In genomic region chr7:45643630-45644029, GRCh38 we compare ENCODE assay signal across 1 cellular context.
A peak's percentile ranks its signal among the peaks of the same experiment; 100 is the strongest.
TF ChIP-seq lines count a peak whose summit lies in the region.

No MANE protein-coding gene starts in this region.

TF ChIP-seq in GM12878, 131 proteins besides CTCF, POLR2A, EP300 and RAD21 (continued from another document):
- TF ChIP-seq CUX1 (IDR thresholded peaks at IDR 0.05; ENCODE audit: insufficient replicate concordance, low read depth, low read length) (no peak), BHLHE40 (IDR thresholded peaks at IDR 0.05; ENCODE audit: borderline replicate concordance in 1 of 2, low read depth in 2 of 2, low read length in 1 of 2) (peak; percentile 29 to 63; a peak in 1 of 4 replicates), TCF7 (IDR thresholded peaks at IDR 0.05; ENCODE audit: borderline replicate concordance) (no peak), IKZF2 (IDR thresholded peaks at IDR 0.05) (peak; percentile 19 to 43; a peak in 1 of 4 replicates), ZNF217 (IDR thresholded peaks at IDR 0.05) (no peak), BACH1 (IDR thresholded peaks at IDR 0.05; ENCODE audit: borderline replicate concordance) (no peak), RB1 (IDR thresholded peaks at IDR 0.05; ENCODE audit: borderline replicate concordance) (no peak), EGR1 (IDR thresholded peaks at IDR 0.05; ENCODE audit: borderline replicate concordance in 1 of 2, low read depth in 2 of 2, low read length in 2 of 2) (no peak), NBN (IDR thresholded peaks at IDR 0.05) (no peak), TBL1XR1 (IDR thresholded peaks at IDR 0.05; ENCODE audit: low read depth, low read length) (no peak), EED (IDR thresholded peaks at IDR 0.05; ENCODE audit: low read depth) (peak; percentile 62), ZBTB40 (IDR thresholded peaks at IDR 0.05; ENCODE audit: borderline replicate concordance) (no peak), ZNF24 (IDR thresholded peaks at IDR 0.05) (no peak), MXI1 (IDR thresholded peaks at IDR 0.05; ENCODE audit: low read depth, low read length) (no peak), ATF7 (IDR thresholded peaks at IDR 0.05; ENCODE audit: low read depth) (no peak), JUND (IDR thresholded peaks at IDR 0.05; ENCODE audit: low read depth, low read length) (no peak), NR2C2 (IDR thresholded peaks at IDR 0.05; ENCODE audit: borderline replicate concordance, control insufficient read depth, insufficient read length, low read depth) (no peak), ETV6 (conservative IDR thresholded peaks at IDR 0.05 in 1 of 2, IDR thresholded peaks at IDR 0.05 in 1 of 2; ENCODE audit: borderline replicate concordance in 1 of 2, low read depth in 1 of 2) (no peak), CHD1 (IDR thresholded peaks at IDR 0.05; ENCODE audit: low read depth, low read length) (no peak), DPF2 (IDR thresholded peaks at IDR 0.05) (no peak), POLR2AphosphoS2 (IDR thresholded peaks at IDR 0.05; ENCODE audit: low read depth, low read length) (no peak), BCL11A (IDR thresholded peaks at IDR 0.05; ENCODE audit: low read depth, low read length) (no peak), BCLAF1 (IDR thresholded peaks at IDR 0.05) (no peak)
- TF ChIP-seq, protein P1, sequence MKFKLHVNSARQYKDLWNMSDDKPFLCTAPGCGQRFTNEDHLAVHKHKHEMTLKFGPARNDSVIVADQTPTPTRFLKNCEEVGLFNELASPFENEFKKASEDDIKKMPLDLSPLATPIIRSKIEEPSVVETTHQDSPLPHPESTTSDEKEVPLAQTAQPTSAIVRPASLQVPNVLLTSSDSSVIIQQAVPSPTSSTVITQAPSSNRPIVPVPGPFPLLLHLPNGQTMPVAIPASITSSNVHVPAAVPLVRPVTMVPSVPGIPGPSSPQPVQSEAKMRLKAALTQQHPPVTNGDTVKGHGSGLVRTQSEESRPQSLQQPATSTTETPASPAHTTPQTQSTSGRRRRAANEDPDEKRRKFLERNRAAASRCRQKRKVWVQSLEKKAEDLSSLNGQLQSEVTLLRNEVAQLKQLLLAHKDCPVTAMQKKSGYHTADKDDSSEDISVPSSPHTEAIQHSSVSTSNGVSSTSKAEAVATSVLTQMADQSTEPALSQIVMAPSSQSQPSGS (IDR thresholded peaks at IDR 0.05; ENCODE audit: low read length): no peak
- TF ChIP-seq, protein P2, sequence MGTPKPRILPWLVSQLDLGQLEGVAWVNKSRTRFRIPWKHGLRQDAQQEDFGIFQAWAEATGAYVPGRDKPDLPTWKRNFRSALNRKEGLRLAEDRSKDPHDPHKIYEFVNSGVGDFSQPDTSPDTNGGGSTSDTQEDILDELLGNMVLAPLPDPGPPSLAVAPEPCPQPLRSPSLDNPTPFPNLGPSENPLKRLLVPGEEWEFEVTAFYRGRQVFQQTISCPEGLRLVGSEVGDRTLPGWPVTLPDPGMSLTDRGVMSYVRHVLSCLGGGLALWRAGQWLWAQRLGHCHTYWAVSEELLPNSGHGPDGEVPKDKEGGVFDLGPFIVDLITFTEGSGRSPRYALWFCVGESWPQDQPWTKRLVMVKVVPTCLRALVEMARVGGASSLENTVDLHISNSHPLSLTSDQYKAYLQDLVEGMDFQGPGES (IDR thresholded peaks at IDR 0.05): no peak
- TF ChIP-seq, protein P3, sequence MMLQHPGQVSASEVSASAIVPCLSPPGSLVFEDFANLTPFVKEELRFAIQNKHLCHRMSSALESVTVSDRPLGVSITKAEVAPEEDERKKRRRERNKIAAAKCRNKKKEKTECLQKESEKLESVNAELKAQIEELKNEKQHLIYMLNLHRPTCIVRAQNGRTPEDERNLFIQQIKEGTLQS (IDR thresholded peaks at IDR 0.05; ENCODE audit: borderline replicate concordance, extremely low read depth, low read depth, low read length): no peak
- TF ChIP-seq, protein P4, sequence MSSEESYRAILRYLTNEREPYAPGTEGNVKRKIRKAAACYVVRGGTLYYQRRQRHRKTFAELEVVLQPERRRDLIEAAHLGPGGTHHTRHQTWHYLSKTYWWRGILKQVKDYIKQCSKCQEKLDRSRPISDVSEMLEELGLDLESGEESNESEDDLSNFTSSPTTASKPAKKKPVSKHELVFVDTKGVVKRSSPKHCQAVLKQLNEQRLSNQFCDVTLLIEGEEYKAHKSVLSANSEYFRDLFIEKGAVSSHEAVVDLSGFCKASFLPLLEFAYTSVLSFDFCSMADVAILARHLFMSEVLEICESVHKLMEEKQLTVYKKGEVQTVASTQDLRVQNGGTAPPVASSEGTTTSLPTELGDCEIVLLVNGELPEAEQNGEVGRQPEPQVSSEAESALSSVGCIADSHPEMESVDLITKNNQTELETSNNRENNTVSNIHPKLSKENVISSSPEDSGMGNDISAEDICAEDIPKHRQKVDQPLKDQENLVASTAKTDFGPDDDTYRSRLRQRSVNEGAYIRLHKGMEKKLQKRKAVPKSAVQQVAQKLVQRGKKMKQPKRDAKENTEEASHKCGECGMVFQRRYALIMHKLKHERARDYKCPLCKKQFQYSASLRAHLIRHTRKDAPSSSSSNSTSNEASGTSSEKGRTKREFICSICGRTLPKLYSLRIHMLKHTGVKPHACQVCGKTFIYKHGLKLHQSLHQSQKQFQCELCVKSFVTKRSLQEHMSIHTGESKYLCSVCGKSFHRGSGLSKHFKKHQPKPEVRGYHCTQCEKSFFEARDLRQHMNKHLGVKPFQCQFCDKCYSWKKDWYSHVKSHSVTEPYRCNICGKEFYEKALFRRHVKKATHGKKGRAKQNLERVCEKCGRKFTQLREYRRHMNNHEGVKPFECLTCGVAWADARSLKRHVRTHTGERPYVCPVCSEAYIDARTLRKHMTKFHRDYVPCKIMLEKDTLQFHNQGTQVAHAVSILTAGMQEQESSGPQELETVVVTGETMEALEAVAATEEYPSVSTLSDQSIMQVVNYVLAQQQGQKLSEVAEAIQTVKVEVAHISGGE (CRISPR knock-in tag; IDR thresholded peaks at IDR 0.05): no peak
- TF ChIP-seq, protein P5, sequence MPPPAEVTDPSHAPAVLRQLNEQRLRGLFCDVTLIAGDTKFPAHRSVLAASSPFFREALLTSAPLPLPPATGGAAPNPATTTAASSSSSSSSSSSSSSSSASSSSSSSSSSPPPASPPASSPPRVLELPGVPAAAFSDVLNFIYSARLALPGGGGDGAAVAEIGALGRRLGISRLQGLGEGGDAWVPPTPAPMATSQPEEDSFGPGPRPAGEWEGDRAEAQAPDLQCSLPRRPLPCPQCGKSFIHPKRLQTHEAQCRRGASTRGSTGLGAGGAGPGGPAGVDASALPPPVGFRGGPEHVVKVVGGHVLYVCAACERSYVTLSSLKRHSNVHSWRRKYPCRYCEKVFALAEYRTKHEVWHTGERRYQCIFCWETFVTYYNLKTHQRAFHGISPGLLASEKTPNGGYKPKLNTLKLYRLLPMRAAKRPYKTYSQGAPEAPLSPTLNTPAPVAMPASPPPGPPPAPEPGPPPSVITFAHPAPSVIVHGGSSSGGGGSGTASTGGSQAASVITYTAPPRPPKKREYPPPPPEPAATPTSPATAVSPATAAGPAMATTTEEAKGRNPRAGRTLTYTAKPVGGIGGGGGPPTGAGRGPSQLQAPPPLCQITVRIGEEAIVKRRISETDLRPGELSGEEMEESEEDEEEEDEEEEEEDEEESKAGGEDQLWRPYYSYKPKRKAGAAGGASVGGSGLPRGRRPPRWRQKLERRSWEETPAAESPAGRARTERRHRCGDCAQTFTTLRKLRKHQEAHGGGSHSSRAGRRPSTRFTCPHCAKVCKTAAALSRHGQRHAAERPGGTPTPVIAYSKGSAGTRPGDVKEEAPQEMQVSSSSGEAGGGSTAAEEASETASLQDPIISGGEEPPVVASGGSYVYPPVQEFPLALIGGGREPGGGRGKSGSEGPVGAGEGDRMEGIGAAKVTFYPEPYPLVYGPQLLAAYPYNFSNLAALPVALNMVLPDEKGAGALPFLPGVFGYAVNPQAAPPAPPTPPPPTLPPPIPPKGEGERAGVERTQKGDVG (CRISPR knock-in tag; IDR thresholded peaks at IDR 0.05): no peak
- TF ChIP-seq, protein P6, sequence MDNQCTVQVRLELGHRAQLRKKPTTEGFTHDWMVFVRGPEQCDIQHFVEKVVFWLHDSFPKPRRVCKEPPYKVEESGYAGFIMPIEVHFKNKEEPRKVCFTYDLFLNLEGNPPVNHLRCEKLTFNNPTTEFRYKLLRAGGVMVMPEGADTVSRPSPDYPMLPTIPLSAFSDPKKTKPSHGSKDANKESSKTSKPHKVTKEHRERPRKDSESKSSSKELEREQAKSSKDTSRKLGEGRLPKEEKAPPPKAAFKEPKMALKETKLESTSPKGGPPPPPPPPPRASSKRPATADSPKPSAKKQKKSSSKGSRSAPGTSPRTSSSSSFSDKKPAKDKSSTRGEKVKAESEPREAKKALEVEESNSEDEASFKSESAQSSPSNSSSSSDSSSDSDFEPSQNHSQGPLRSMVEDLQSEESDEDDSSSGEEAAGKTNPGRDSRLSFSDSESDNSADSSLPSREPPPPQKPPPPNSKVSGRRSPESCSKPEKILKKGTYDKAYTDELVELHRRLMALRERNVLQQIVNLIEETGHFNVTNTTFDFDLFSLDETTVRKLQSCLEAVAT (IDR thresholded peaks at IDR 0.05): no peak
